ENCODE assay signal across 11 cellular contexts in the genomic region with DNA sequence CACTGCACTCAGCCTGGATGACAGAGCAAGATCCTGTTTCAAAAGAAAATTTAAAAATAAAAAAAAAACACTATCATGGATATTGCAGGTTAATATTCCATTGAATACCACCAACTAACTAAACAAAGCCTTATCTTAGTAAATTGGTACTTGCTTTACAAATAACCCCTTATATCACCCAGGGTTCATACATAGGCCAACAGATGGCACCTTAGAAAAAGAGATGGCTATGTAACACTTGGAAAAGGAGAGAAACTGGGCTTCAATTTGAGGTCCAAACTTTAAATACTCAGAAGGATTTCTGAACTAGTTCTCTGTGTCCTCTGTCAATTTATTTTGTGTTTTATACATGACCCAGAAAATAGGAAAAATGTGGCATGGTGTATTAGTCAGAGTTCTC.
"Had no signal": no experiment of that assay in that cellular context is flagged by ENCODE, and none has a peak within 500 bp of the region (broad histone marks: within the 10 kb centered on the region; RNA-seq: fewer than 3 reads in every experiment).

No MANE protein-coding gene starts in this region.

- DNase-seq: GM23248, GOT3, H7, H9, HCEC 1CT, HFFc6 had no signal

- FAIRE-seq: H1, H54 had no signal

- H3K36me3 ChIP-seq: HAP-1 had no signal

- H3K4me1 ChIP-seq: HAP-1 had no signal

- H3K9me3 ChIP-seq: HAP-1 had no signal

- H3K4me3 ChIP-seq: GM23248, GM23338, HAP-1 had no signal

- H2AFZ ChIP-seq: GM23248, GM23338 had no signal

- ATAC-seq: GM23338, HCT116 had no signal

- H3K9ac ChIP-seq: GM23248 had no signal

- H3K4me2 ChIP-seq: GM23338 had no signal

- H3K27ac ChIP-seq: GM23248 had no signal
